In genomic region chr6:121884056-121884455, GRCh38 we compare ENCODE assay signal across 26 cellular contexts.
"Had no signal": no experiment of that assay in that cellular context is flagged by ENCODE, and none has a peak within 500 bp of the region (broad histone marks: within the 10 kb centered on the region; RNA-seq: fewer than 3 reads in every experiment).

No MANE protein-coding gene starts in this region.

- H3K9me3 ChIP-seq: body of pancreas, thoracic aorta, vagina had no signal

- DNase-seq: activated CD4-positive, alpha-beta T cell treated with anti-CD3 and anti-CD28 coated beads for 4 hours; activated CD4-positive, alpha-beta T cell treated with anti-CD3 and anti-CD28 coated beads, Interleukin-2, amount 50 U/mL, for 48 hours; activated CD4-positive, CD25-positive, alpha-beta regulatory T cell; activated CD8-positive, alpha-beta memory T cell treated with anti-CD3 and anti-CD28 coated beads, Interleukin-2, amount 50 U/mL, for 48 hours; activated naive CD4-positive, alpha-beta T cell treated with Interleukin-2 at 50 U/mL for 16 hours; activated naive CD8-positive, alpha-beta T cell treated with anti-CD3 and anti-CD28 coated beads for 36 hours; activated T-cell treated with anti-CD3 and anti-CD28 coated beads, Interleukin-2, amount 50 U/mL, for 4 hours; amniotic stem cell; body of pancreas; dermis blood vessel endothelial cell; effector CD8-positive, alpha-beta T cell; naive thymus-derived CD4-positive, alpha-beta T cell; occipital lobe; retina; stimulated activated CD4-positive, alpha-beta T cell treated with anti-CD3 and anti-CD28 coated beads, Interleukin-4, amount 100 ng/mL, for 24 hours; stimulated activated naive CD4-positive, alpha-beta T cell treated with Interleukin-2 at 50 U/mL for 16 hours; T1000 had no signal

- H3K9me3 Mint-ChIP-seq: activated naive CD8-positive, alpha-beta T cell treated with anti-CD3 and anti-CD28 coated beads for 36 hours; activated T-cell treated with anti-CD3 and anti-CD28 coated beads, Interleukin-2, amount 50 U/mL, for 4 hours; naive thymus-derived CD4-positive, alpha-beta T cell; T-helper 1 cell treated with Interleukin-12 subunit alpha and Interleukin-12 subunit beta and Interleukin-4 antibody, amounts not matched to agents 30 μg/mL and 1 μg/mL, for 36 hours had no signal

- H3K4me3 Mint-ChIP-seq: activated naive CD8-positive, alpha-beta T cell treated with anti-CD3 and anti-CD28 coated beads for 36 hours; activated T-cell treated with anti-CD3 and anti-CD28 coated beads, Interleukin-2, amount 50 U/mL, for 4 hours; naive thymus-derived CD4-positive, alpha-beta T cell; neural crest cell; T-helper 1 cell treated with Interleukin-12 subunit alpha and Interleukin-12 subunit beta and Interleukin-4 antibody, amounts not matched to agents 30 μg/mL and 1 μg/mL, for 36 hours; type B pancreatic cell had no signal

- H3K36me3 ChIP-seq: cardiac muscle cell, thoracic aorta, vagina had no signal

- H3K27ac Mint-ChIP-seq: activated naive CD8-positive, alpha-beta T cell treated with anti-CD3 and anti-CD28 coated beads for 36 hours; naive thymus-derived CD4-positive, alpha-beta T cell; progenitor cell of endocrine pancreas; T-helper 1 cell treated with Interleukin-12 subunit alpha and Interleukin-12 subunit beta and Interleukin-4 antibody, amounts not matched to agents 30 μg/mL and 1 μg/mL, for 36 hours; type B pancreatic cell had no signal

- H3K4me1 Mint-ChIP-seq: activated naive CD8-positive, alpha-beta T cell treated with anti-CD3 and anti-CD28 coated beads for 36 hours; naive thymus-derived CD4-positive, alpha-beta T cell; neural crest cell had no signal

- ATAC-seq: activated T-cell treated with anti-CD3 and anti-CD28 coated beads, Interleukin-2, amount 50 U/mL, for 4 hours; body of pancreas; left lobe of liver; naive thymus-derived CD4-positive, alpha-beta T cell had no signal

- H3K27me3 ChIP-seq: body of pancreas, cardiac muscle cell, vagina had no signal

- H3K27ac ChIP-seq: body of pancreas, cardiac muscle cell, thoracic aorta, vagina had no signal

- H3K36me3 Mint-ChIP-seq: activated naive CD8-positive, alpha-beta T cell treated with anti-CD3 and anti-CD28 coated beads for 36 hours; naive thymus-derived CD4-positive, alpha-beta T cell; type B pancreatic cell had no signal

- H3K27me3 Mint-ChIP-seq: activated naive CD8-positive, alpha-beta T cell treated with anti-CD3 and anti-CD28 coated beads for 36 hours; progenitor cell of endocrine pancreas; type B pancreatic cell had no signal

- H3K4me3 ChIP-seq: body of pancreas, cardiac muscle cell, lung, thoracic aorta, vagina had no signal
